Comparison of ENCODE assay signal across 8 cellular contexts in the genomic region with DNA sequence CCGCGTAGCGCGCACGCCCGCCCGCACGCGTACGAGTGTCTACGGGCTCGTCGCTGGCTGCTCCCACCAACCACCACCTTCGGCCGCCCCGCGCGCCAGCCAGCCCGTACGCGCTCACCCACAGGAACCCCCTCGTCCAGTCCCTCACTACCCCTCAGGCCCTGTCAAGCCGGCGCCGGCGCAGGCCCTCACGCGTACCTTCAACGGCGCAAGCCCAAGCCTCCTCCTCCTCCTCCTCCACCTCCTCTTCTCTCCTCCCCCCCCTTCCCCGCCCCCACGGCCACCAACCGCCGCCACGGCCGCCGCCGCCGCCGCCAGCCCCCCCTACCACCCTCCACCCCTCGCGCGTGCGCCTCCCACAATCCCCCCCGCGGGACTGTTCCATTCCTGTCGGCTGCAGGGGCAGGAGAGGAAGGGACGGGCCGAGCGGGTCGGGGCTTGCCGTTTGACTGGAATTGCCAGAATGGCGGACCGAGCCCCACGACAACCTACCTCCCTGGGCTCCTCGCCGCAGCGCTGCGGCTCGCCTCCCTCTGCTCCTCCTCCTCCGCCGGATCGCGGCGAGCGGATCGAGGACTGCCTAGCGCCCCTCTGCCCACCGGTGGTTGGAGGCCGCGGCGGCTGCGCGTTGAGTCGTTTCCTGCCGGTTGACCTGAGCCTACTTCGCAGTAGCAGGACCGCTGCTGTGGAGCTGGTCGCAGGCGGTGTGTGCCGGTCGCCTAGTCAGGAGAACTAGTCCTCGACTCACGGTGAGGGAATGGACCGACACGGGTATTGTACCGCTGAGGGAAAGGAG. TPM values are rescaled to one million over a fixed set of nuclear protein-coding genes. Genes with fewer than 3 reads are reported as not detected.
DNase-seq lines count a peak whose midpoint lies in the region; ATAC-seq and TF ChIP-seq lines count a peak whose summit lies in the region.

A gene with protein sequence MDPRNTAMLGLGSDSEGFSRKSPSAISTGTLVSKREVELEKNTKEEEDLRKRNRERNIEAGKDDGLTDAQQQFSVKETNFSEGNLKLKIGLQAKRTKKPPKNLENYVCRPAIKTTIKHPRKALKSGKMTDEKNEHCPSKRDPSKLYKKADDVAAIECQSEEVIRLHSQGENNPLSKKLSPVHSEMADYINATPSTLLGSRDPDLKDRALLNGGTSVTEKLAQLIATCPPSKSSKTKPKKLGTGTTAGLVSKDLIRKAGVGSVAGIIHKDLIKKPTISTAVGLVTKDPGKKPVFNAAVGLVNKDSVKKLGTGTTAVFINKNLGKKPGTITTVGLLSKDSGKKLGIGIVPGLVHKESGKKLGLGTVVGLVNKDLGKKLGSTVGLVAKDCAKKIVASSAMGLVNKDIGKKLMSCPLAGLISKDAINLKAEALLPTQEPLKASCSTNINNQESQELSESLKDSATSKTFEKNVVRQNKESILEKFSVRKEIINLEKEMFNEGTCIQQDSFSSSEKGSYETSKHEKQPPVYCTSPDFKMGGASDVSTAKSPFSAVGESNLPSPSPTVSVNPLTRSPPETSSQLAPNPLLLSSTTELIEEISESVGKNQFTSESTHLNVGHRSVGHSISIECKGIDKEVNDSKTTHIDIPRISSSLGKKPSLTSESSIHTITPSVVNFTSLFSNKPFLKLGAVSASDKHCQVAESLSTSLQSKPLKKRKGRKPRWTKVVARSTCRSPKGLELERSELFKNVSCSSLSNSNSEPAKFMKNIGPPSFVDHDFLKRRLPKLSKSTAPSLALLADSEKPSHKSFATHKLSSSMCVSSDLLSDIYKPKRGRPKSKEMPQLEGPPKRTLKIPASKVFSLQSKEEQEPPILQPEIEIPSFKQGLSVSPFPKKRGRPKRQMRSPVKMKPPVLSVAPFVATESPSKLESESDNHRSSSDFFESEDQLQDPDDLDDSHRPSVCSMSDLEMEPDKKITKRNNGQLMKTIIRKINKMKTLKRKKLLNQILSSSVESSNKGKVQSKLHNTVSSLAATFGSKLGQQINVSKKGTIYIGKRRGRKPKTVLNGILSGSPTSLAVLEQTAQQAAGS (N-terminal part only) (minus strand): TSS at position 223 of the 796 bp plus-strand sequence. CDS start 41,284 bp downstream, outside the sequence.

- H3K36me3 Mint-ChIP-seq in activated naive CD4-positive, alpha-beta T cell treated with anti-CD3 and anti-CD28 coated beads, Interleukin-2, amount 50 U/mL, for 24 hours = no peaks in the 10 kb centered on the region

- H3K27me3 ChIP-seq in suprapubic skin = no peaks in the 10 kb centered on the region

- peaks cover 41% of the 10 kb centered on the region for H3K4me1 ChIP-seq in suprapubic skin

- ATAC-seq in HG02588 (IDR thresholded peaks at IDR 0.05; ENCODE audit: unreplicated experiment) (peak; percentile 64), SK-N-SH treated with all-trans-retinoic acid at 6 μM for 48 hours (peak; percentile 91)

- H3K4me3 ChIP-seq in suprapubic skin = peak within 1 kb of the TSS; percentile 91

- DNase-seq in GM04504 (ENCODE audit: low read depth) (peak; percentile 85), NCI-H1092 treated with DMSO at 0.1 percent for 48 hours (lab: John Stamatoyannopoulos, UW) (peak; percentile 98), globus pallidus (ENCODE audit: low spot score) (peak; percentile 93), occipital lobe (lab: John Stamatoyannopoulos, UW) (peak; percentile 97), suprapubic skin (ENCODE audit: low spot score in 2 of 2) (peak; percentile 96)

- WGBS in suprapubic skin = under 1% methylated on average over 35 of the region's 87 CpGs

- TF ChIP-seq POLR2A in suprapubic skin (IDR thresholded peaks at IDR 0.05) = peak; percentile 84 to 97

- no peaks in the 10 kb centered on the region for H3K36me3 ChIP-seq in suprapubic skin

- no peaks in the 10 kb centered on the region for H3K9me3 Mint-ChIP-seq in activated naive CD4-positive, alpha-beta T cell treated with anti-CD3 and anti-CD28 coated beads, Interleukin-2, amount 50 U/mL, for 24 hours

- H3K4me3 Mint-ChIP-seq in activated naive CD4-positive, alpha-beta T cell treated with anti-CD3 and anti-CD28 coated beads, Interleukin-2, amount 50 U/mL, for 24 hours = peak within 1 kb of the TSS; percentile 99

- no peaks in the 10 kb centered on the region for H3K9me3 ChIP-seq in suprapubic skin

- peak within 1 kb of the TSS; percentile 99 for H3K27ac Mint-ChIP-seq in activated naive CD4-positive, alpha-beta T cell treated with anti-CD3 and anti-CD28 coated beads, Interleukin-2, amount 50 U/mL, for 24 hours

- peak within 1 kb of the TSS; percentile 95 for H3K27ac ChIP-seq in suprapubic skin

- TF ChIP-seq EP300 in suprapubic skin (IDR thresholded peaks at IDR 0.05) = no peak

- no peak for TF ChIP-seq CTCF in suprapubic skin (IDR thresholded peaks at IDR 0.05)

- no peaks in the 10 kb centered on the region for H3K27me3 Mint-ChIP-seq in activated naive CD4-positive, alpha-beta T cell treated with anti-CD3 and anti-CD28 coated beads, Interleukin-2, amount 50 U/mL, for 24 hours

- H3K4me1 Mint-ChIP-seq in activated naive CD4-positive, alpha-beta T cell treated with anti-CD3 and anti-CD28 coated beads, Interleukin-2, amount 50 U/mL, for 24 hours = peaks cover 47% of the 10 kb centered on the region

TF ChIP-seq in SK-N-SH treated with all-trans-retinoic acid at 6 μM for 48 hours, 23 proteins besides CTCF, POLR2A, EP300 and RAD21 (continues in another document):
- TF ChIP-seq ISL1 (CRISPR knock-in tag; IDR thresholded peaks at IDR 0.05) (no peak), ESRRG (CRISPR knock-in tag; IDR thresholded peaks at IDR 0.05) (no peak), ZNF70 (CRISPR knock-in tag; IDR thresholded peaks at IDR 0.05) (no peak), TCF4 (CRISPR knock-in tag; IDR thresholded peaks at IDR 0.05; ENCODE audit: borderline replicate concordance) (no peak), SNAI2 (CRISPR knock-in tag; IDR thresholded peaks at IDR 0.05) (no peak), ARNTL (CRISPR knock-in tag; IDR thresholded peaks at IDR 0.05; ENCODE audit: borderline replicate concordance, low read depth) (no peak), OSR1 (CRISPR knock-in tag; IDR thresholded peaks at IDR 0.05) (no peak), ZC3H10 (CRISPR knock-in tag; IDR thresholded peaks at IDR 0.05) (0 out of 2 replicates have a peak, but pooled peaks have one; percentile 30)
- TF ChIP-seq, protein P1, sequence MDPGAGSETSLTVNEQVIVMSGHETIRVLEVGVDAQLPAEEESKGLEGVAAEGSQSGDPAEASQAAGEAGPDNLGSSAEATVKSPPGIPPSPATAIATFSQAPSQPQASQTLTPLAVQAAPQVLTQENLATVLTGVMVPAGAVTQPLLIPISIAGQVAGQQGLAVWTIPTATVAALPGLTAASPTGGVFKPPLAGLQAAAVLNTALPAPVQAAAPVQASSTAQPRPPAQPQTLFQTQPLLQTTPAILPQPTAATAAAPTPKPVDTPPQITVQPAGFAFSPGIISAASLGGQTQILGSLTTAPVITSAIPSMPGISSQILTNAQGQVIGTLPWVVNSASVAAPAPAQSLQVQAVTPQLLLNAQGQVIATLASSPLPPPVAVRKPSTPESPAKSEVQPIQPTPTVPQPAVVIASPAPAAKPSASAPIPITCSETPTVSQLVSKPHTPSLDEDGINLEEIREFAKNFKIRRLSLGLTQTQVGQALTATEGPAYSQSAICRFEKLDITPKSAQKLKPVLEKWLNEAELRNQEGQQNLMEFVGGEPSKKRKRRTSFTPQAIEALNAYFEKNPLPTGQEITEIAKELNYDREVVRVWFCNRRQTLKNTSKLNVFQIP (CRISPR knock-in tag; IDR thresholded peaks at IDR 0.05; ENCODE audit: borderline replicate concordance, low read depth) = peak; percentile 91; the same call in 1 of the 2 replicates
- TF ChIP-seq, protein P2, sequence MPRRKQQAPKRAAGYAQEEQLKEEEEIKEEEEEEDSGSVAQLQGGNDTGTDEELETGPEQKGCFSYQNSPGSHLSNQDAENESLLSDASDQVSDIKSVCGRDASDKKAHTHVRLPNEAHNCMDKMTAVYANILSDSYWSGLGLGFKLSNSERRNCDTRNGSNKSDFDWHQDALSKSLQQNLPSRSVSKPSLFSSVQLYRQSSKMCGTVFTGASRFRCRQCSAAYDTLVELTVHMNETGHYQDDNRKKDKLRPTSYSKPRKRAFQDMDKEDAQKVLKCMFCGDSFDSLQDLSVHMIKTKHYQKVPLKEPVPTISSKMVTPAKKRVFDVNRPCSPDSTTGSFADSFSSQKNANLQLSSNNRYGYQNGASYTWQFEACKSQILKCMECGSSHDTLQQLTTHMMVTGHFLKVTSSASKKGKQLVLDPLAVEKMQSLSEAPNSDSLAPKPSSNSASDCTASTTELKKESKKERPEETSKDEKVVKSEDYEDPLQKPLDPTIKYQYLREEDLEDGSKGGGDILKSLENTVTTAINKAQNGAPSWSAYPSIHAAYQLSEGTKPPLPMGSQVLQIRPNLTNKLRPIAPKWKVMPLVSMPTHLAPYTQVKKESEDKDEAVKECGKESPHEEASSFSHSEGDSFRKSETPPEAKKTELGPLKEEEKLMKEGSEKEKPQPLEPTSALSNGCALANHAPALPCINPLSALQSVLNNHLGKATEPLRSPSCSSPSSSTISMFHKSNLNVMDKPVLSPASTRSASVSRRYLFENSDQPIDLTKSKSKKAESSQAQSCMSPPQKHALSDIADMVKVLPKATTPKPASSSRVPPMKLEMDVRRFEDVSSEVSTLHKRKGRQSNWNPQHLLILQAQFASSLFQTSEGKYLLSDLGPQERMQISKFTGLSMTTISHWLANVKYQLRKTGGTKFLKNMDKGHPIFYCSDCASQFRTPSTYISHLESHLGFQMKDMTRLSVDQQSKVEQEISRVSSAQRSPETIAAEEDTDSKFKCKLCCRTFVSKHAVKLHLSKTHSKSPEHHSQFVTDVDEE (CRISPR knock-in tag; IDR thresholded peaks at IDR 0.05) = no peak
- TF ChIP-seq, protein P3, sequence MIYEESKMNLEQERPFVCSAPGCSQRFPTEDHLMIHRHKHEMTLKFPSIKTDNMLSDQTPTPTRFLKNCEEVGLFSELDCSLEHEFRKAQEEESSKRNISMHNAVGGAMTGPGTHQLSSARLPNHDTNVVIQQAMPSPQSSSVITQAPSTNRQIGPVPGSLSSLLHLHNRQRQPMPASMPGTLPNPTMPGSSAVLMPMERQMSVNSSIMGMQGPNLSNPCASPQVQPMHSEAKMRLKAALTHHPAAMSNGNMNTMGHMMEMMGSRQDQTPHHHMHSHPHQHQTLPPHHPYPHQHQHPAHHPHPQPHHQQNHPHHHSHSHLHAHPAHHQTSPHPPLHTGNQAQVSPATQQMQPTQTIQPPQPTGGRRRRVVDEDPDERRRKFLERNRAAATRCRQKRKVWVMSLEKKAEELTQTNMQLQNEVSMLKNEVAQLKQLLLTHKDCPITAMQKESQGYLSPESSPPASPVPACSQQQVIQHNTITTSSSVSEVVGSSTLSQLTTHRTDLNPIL (CRISPR knock-in tag; IDR thresholded peaks at IDR 0.05; ENCODE audit: low read depth) = no peak

RNA-seq across cellular contexts. Expression of the gene that starts here (rescaled TPM):
- total RNA-seq in occipital lobe (59.7 TPM), suprapubic skin (100 to 1,000 TPM in 1 of 4 donors, 10 to 100 TPM in 3; 51.9 to 121 (median 66.2) TPM)

Comparison
In these comparisons a context has a peak if more than half of its experiments do, and no peak if none do; other contexts are left out.
1. Peak in every context shown above with its lines: DNase-seq, ATAC-seq, H3K4me3 ChIP-seq and H3K27ac ChIP-seq.